ENCODE assay signal across 22 cellular contexts in the genomic region with DNA sequence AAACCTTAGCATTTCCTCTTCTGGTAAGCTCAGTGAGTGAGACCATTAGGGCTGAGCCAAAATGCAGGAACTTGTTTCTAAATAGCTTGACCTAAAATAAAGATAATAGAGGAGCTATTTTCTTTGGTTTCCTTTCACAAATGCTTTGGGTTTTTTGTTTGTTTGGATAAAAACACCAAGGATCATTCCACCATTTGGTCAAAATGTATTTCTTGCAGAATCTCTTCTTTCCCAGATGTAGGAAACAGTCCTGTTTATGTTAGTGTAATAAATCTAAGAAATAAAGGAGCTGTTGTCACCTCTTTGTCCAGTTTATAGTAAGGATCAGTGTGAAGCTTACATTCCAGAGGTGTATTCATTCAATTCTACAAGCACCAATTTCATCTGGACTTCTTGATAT.
A peak's percentile ranks its signal among the peaks of the same experiment; 100 is the strongest.
DNase-seq lines count a peak whose midpoint lies in the region; ATAC-seq lines count a peak whose summit lies in the region.
"Had no signal": no experiment of that assay in that cellular context is flagged by ENCODE, and none has a peak within 500 bp of the region (broad histone marks: within the 10 kb centered on the region; RNA-seq: fewer than 3 reads in every experiment).

No MANE protein-coding gene starts in this region.

- no peak overlapping the region for H3K4me3 Mint-ChIP-seq in natural killer cell treated with Interleukin-12 subunit alpha and Interleukin-12 subunit beta and Interleukin-15 and Interleukin-18, amount 100 ng/mL, for 72 hours
- H3K4me3 Mint-ChIP-seq: activated CD8-positive, alpha-beta T cell treated with anti-CD3 and anti-CD28 coated beads, Interleukin-2, amount 10 ng/mL, durations not matched to agents 7 days and 5 days; stimulated activated naive CD8-positive, alpha-beta T cell treated with anti-CD3 and anti-CD28 coated beads, Interleukin-15, amount 100 ng/mL, for 72 hours had no signal

- H3K9me3 Mint-ChIP-seq in natural killer cell treated with Interleukin-12 subunit alpha and Interleukin-12 subunit beta and Interleukin-15 and Interleukin-18, amount 100 ng/mL, for 72 hours = peaks cover 8% of the 10 kb centered on the region

- ATAC-seq in GM19452 (IDR thresholded peaks at IDR 0.05; ENCODE audit: unreplicated experiment) = no peak
- no peak for ATAC-seq in natural killer cell treated with Interleukin-12 subunit alpha and Interleukin-12 subunit beta and Interleukin-15 and Interleukin-18, amount 100 ng/mL, for 72 hours
- ATAC-seq: A549; activated CD8-positive, alpha-beta T cell treated with anti-CD3 and anti-CD28 coated beads, Interleukin-2, amount 10 ng/mL, durations not matched to agents 7 days and 5 days; Right ventricle myocardium inferior; stimulated activated naive CD8-positive, alpha-beta T cell treated with anti-CD3 and anti-CD28 coated beads, Interleukin-15, amount 100 ng/mL, for 72 hours had no signal

- no peaks in the 10 kb centered on the region for H3K27me3 Mint-ChIP-seq in natural killer cell treated with Interleukin-12 subunit alpha and Interleukin-12 subunit beta and Interleukin-15 and Interleukin-18, amount 100 ng/mL, for 72 hours
- H3K27me3 Mint-ChIP-seq: stimulated activated naive CD8-positive, alpha-beta T cell treated with anti-CD3 and anti-CD28 coated beads, Interleukin-15, amount 100 ng/mL, for 72 hours had no signal

- intact Hi-C loops in cardiac septum (cut with DNase I) = no loop called here

- no peaks in the 10 kb centered on the region for H3K4me1 Mint-ChIP-seq in natural killer cell treated with Interleukin-12 subunit alpha and Interleukin-12 subunit beta and Interleukin-15 and Interleukin-18, amount 100 ng/mL, for 72 hours (ENCODE audit: low read depth in 2 of 2)
- H3K4me1 Mint-ChIP-seq: stimulated activated naive CD8-positive, alpha-beta T cell treated with anti-CD3 and anti-CD28 coated beads, Interleukin-15, amount 100 ng/mL, for 72 hours had no signal

- no peaks in the 10 kb centered on the region for H3K36me3 Mint-ChIP-seq in natural killer cell treated with Interleukin-12 subunit alpha and Interleukin-12 subunit beta and Interleukin-15 and Interleukin-18, amount 100 ng/mL, for 72 hours

- no peak overlapping the region for H3K27ac Mint-ChIP-seq in natural killer cell treated with Interleukin-12 subunit alpha and Interleukin-12 subunit beta and Interleukin-15 and Interleukin-18, amount 100 ng/mL, for 72 hours
- H3K27ac Mint-ChIP-seq: activated CD8-positive, alpha-beta T cell treated with anti-CD3 and anti-CD28 coated beads, Interleukin-2, amount 10 ng/mL, durations not matched to agents 7 days and 5 days; stimulated activated naive CD8-positive, alpha-beta T cell treated with anti-CD3 and anti-CD28 coated beads, Interleukin-15, amount 100 ng/mL, for 72 hours had no signal

- DNase-seq in DMS114 treated with DMSO at 0.1 percent for 48 hours (lab: John Stamatoyannopoulos, UW; ENCODE audit: unreplicated experiment) = peak; percentile 10
- DNase-seq in NCI-H69 (lab: John Stamatoyannopoulos, UW) = peak; percentile 12
- DNase-seq in fibroblast of gingiva (ENCODE audit: low read depth) = peak; percentile 17
- peak; percentile 1 for DNase-seq in pons (ENCODE audit: low spot score)
- no peak for DNase-seq in NCI-H1105 (lab: John Stamatoyannopoulos, UW)
- DNase-seq in natural killer cell treated with Interleukin-12 subunit alpha and Interleukin-12 subunit beta and Interleukin-15 and Interleukin-18, amount 100 ng/mL, for 72 hours (ENCODE audit: low spot score) = no peak
- DNase-seq in cardiac septum (ENCODE audit: low spot score) = no peak
- DNase-seq: activated CD4-positive, alpha-beta T cell treated with anti-CD3 and anti-CD28 coated beads for 1 hour; activated CD8-positive, alpha-beta T cell treated with anti-CD3 and anti-CD28 coated beads, Interleukin-2, amount 10 ng/mL, durations not matched to agents 7 days and 5 days; activated gamma-delta T cell; Calu3; caudate nucleus; dorsolateral prefrontal cortex; NCI-H187 treated with DMSO at 0.1 percent for 48 hours; NCI-H345; NCI-H82; retina; stimulated activated naive CD8-positive, alpha-beta T cell treated with anti-CD3 and anti-CD28 coated beads, Interleukin-15, amount 100 ng/mL, for 72 hours; trophoblast cell had no signal

Comparison
In these comparisons a context has a peak if more than half of its experiments do, and no peak if none do; other contexts are left out.
1. DNase-seq: peak in DMS114 treated with DMSO at 0.1 percent for 48 hours (single experiment), NCI-H69 (single experiment), fibroblast of gingiva (single experiment) and pons (single experiment); none in NCI-H1105 (single experiment), natural killer cell treated with Interleukin-12 subunit alpha and Interleukin-12 subunit beta and Interleukin-15 and Interleukin-18, amount 100 ng/mL, for 72 hours (single experiment) and cardiac septum (single experiment).